ENCODE assay signal across 23 cellular contexts in the genomic region with DNA sequence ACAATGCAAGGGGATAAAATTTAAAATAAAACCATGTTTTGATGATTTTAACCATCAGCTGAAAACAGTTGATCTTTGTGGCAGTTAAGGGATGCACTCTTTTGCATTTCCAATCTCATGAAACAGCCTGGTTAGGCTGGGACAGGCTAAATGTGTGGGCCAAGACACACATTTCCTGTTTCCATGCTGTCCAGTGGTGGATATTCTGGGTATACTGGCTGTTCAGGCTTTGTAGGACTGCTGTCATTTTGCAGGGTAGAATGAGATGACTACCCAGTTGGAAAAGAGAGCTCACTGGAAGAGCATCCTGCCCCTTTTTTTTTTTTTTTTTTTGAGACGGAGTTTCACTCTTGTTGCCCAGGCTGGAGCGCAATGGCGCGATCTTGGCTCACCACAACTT. TPM values are rescaled to one million over a fixed set of nuclear protein-coding genes. Genes with fewer than 3 reads are reported as not detected.
DNase-seq lines count a peak whose midpoint lies in the region; ATAC-seq and TF ChIP-seq lines count a peak whose summit lies in the region.
"Had no signal": no experiment of that assay in that cellular context is flagged by ENCODE, and none has a peak within 500 bp of the region (broad histone marks: within the 10 kb centered on the region; RNA-seq: fewer than 3 reads in every experiment).

No MANE protein-coding gene starts in this region.

- H3K27ac Mint-ChIP-seq in activated T-helper 17 cell treated with anti-CD3 and anti-CD28 coated beads, Interleukin-2, amount 50 U/mL, for 72 hours: peak overlapping the region; percentile 48
- H3K27ac Mint-ChIP-seq: CD14-positive monocyte; CD4-positive, alpha-beta T cell; GM23338; H9 had no signal

- DNase-seq in epithelial cell of esophagus (ENCODE audit: low read depth) (peak; percentile 36), prostate gland (ENCODE audit: low spot score) (no peak), GDM1 (lab: John Stamatoyannopoulos, UW) (no peak), NCI-H1105 (lab: John Stamatoyannopoulos, UW) (no peak), midbrain (lab: John Stamatoyannopoulos, UW) (no peak)
- DNase-seq: 8988T; ACHN; AML-193; BE2C; CD4-positive, alpha-beta T cell; CD8-positive, alpha-beta memory T cell; DMS 273 treated with DMSO at 0.1 percent for 48 hours; DMS79; EL; GF-D8; H9 had no signal

- no peaks in the 10 kb centered on the region for H3K4me1 ChIP-seq in prostate gland (replicated peaks)
- H3K4me1 ChIP-seq: A549, BE2C had no signal

- TF ChIP-seq POLR2A in prostate gland (IDR thresholded peaks at IDR 0.05): no peak

- intact Hi-C loops in prostate gland (cut with DNase I): no loop called here

- no peaks in the 10 kb centered on the region for H3K27me3 ChIP-seq in prostate gland (replicated peaks; ENCODE audit: insufficient read depth)
- H3K27me3 ChIP-seq: BE2C; BLaER1 treated with 17β-estradiol and CSF1 and Interleukin-3, amounts not matched to agents 10 nM and 100 nM had no signal

- no peaks in the 10 kb centered on the region for H3K27me3 Mint-ChIP-seq in activated T-helper 17 cell treated with anti-CD3 and anti-CD28 coated beads, Interleukin-2, amount 50 U/mL, for 72 hours
- H3K27me3 Mint-ChIP-seq: CD4-positive, alpha-beta T cell; CD8-positive, alpha-beta memory T cell had no signal

- no peaks in the 10 kb centered on the region for H3K9me3 ChIP-seq in prostate gland
- H3K9me3 ChIP-seq: A549; BE2C; BLaER1 treated with 17β-estradiol and CSF1 and Interleukin-3, amounts not matched to agents 10 nM and 100 nM had no signal

- H3K4me3 Mint-ChIP-seq in activated T-helper 17 cell treated with anti-CD3 and anti-CD28 coated beads, Interleukin-2, amount 50 U/mL, for 72 hours: no peak overlapping the region
- H3K4me3 Mint-ChIP-seq: CD14-positive monocyte; CD4-positive, alpha-beta T cell; CD8-positive, alpha-beta memory T cell; GM23338; H9 had no signal

- no peaks in the 10 kb centered on the region for H3K9me3 Mint-ChIP-seq in activated T-helper 17 cell treated with anti-CD3 and anti-CD28 coated beads, Interleukin-2, amount 50 U/mL, for 72 hours
- H3K9me3 Mint-ChIP-seq: CD14-positive monocyte; CD4-positive, alpha-beta T cell; CD8-positive, alpha-beta memory T cell; GM23338; H9 had no signal

- TF ChIP-seq CTCF in 22Rv1 (IDR thresholded peaks at IDR 0.05) (no peak), epithelial cell of esophagus (IDR thresholded peaks at IDR 0.05; ENCODE audit: insufficient read depth, low read depth, low read length, missing control alignments) (no peak), prostate gland (IDR thresholded peaks at IDR 0.05) (no peak)

- no peaks in the 10 kb centered on the region for H3K36me3 ChIP-seq in prostate gland
- H3K36me3 ChIP-seq: BE2C had no signal

- H3K4me1 Mint-ChIP-seq in activated T-helper 17 cell treated with anti-CD3 and anti-CD28 coated beads, Interleukin-2, amount 50 U/mL, for 72 hours: peaks cover 5% of the 10 kb centered on the region
- H3K4me1 Mint-ChIP-seq: CD8-positive, alpha-beta memory T cell; H9 had no signal

- H3K27ac ChIP-seq in 22Rv1 (0 out of 2 replicates have a peak overlapping the region, but pooled peaks have one; percentile 23), prostate gland (peak overlapping the region; percentile 31 to 63)
- H3K27ac ChIP-seq: A549; BLaER1 treated with 17β-estradiol and CSF1 and Interleukin-3, amounts not matched to agents 10 nM and 100 nM had no signal

- peaks cover 72% of the 10 kb centered on the region for H3K36me3 Mint-ChIP-seq in activated T-helper 17 cell treated with anti-CD3 and anti-CD28 coated beads, Interleukin-2, amount 50 U/mL, for 72 hours (ENCODE audit: low read depth)

- ATAC-seq in activated T-helper 17 cell treated with anti-CD3 and anti-CD28 coated beads, Interleukin-2, amount 50 U/mL, for 72 hours (replicated peaks): no peak
- ATAC-seq: A549, GM23338, HCT116 had no signal

- WGBS in prostate gland: 95% methylated on average over 4 of the region's 4 CpGs

- H3K4me3 ChIP-seq in epithelial cell of esophagus (ENCODE audit: low read length) (no peak overlapping the region), prostate gland (no peak overlapping the region)
- H3K4me3 ChIP-seq: A549; BLaER1 treated with 17β-estradiol and CSF1 and Interleukin-3, amounts not matched to agents 10 nM and 100 nM; GM23338 had no signal

RNA-seq across cellular contexts. Expression of gene IP6K2, which starts 42.0 kb away (rescaled TPM):
- 10 to 100 TPM; 43.4 to 51.1 TPM for total RNA-seq in activated T-helper 17 cell treated with anti-CD3 and anti-CD28 coated beads, Interleukin-2, amount 50 U/mL, for 72 hours
- total RNA-seq in prostate gland: 100 to 1,000 TPM; 112 to 165 TPM
